ENCODE assay signal across 1 cellular context in genomic region chr7:67813621-67814292, GRCh38.
TF ChIP-seq lines count a peak whose summit lies in the region.

No MANE protein-coding gene starts in this region.

TF ChIP-seq in WTC11, 78 proteins besides CTCF, POLR2A, EP300 and RAD21 (continued from another document):
- TF ChIP-seq PRDM15 (CRISPR knock-in tag; IDR thresholded peaks at IDR 0.05) (no peak), TEAD4 (CRISPR knock-in tag; IDR thresholded peaks at IDR 0.05) (no peak), ZNF416 (CRISPR knock-in tag; IDR thresholded peaks at IDR 0.05) (no peak), ZBTB21 (CRISPR knock-in tag; IDR thresholded peaks at IDR 0.05; ENCODE audit: borderline replicate concordance) (no peak), FOXJ3 (CRISPR knock-in tag; IDR thresholded peaks at IDR 0.05; ENCODE audit: borderline replicate concordance) (no peak), CREM (CRISPR knock-in tag; IDR thresholded peaks at IDR 0.05) (no peak)
TF ChIP-seq in WTC11: peak in this region for 0.
